Comparison of ENCODE assay signal across 8 cellular contexts in genomic region chr2:155223781-155224406, GRCh38.
DNase-seq lines count a peak whose midpoint lies in the region; ATAC-seq and FAIRE-seq lines count a peak whose summit lies in the region.

No MANE protein-coding gene starts in this region.

- peak; percentile 61 for ATAC-seq in GM18517 (IDR thresholded peaks at IDR 0.05; ENCODE audit: unreplicated experiment)
- peak; percentile 55 for ATAC-seq in HG03025 (IDR thresholded peaks at IDR 0.05; ENCODE audit: low FRiP score, unreplicated experiment)
- ATAC-seq in HG02623 (IDR thresholded peaks at IDR 0.05; ENCODE audit: unreplicated experiment): no peak
- ATAC-seq in GM19324 (IDR thresholded peaks at IDR 0.05; ENCODE audit: low FRiP score, unreplicated experiment): no peak

- FAIRE-seq in frontal cortex (lab: Jason Lieb, UNC): peak; percentile 82

- DNase-seq in NCI-H774 (lab: John Stamatoyannopoulos, UW) (peak; percentile 13), frontal cortex (ENCODE audit: low spot score in 2 of 2) (peak in 1 of 2 donors; percentile 2), NCI-H2196 (lab: John Stamatoyannopoulos, UW; ENCODE audit: unreplicated experiment) (no peak)
- DNase-seq in activated CD4-positive, alpha-beta T cell treated with anti-CD3 and anti-CD28 coated beads, Interleukin-2, amount 50 U/mL, for 4 hours: no peak

Comparison
In these comparisons a context has a peak if more than half of its experiments do, and no peak if none do; other contexts are left out.
1. ATAC-seq: peak in GM18517 (single experiment) and HG03025 (single experiment); none in HG02623 (single experiment) and GM19324 (single experiment).